In genomic region chr9:16642421-16643109, GRCh38 we compare ENCODE assay signal across 30 cellular contexts.
DNase-seq lines count a peak whose midpoint lies in the region; ATAC-seq, FAIRE-seq and TF ChIP-seq lines count a peak whose summit lies in the region.
"Had no signal": no experiment of that assay in that cellular context is flagged by ENCODE, and none has a peak within 500 bp of the region (broad histone marks: within the 10 kb centered on the region; RNA-seq: fewer than 3 reads in every experiment).

No MANE protein-coding gene starts in this region.

- no peak overlapping the region for H2BK15ac ChIP-seq in H1 (ENCODE audit: low read length)

- TF ChIP-seq CTCF in SK-N-SH (IDR thresholded peaks at IDR 0.05) = no peak
- no peak for TF ChIP-seq CTCF in H1 (IDR thresholded peaks at IDR 0.05; ENCODE audit: control extremely low read depth in 1 of 3, insufficient read depth in 1 of 3, low read depth in 1 of 3, low read length in 3 of 3)
- no peak for TF ChIP-seq CTCF in osteoblast (IDR thresholded peaks at IDR 0.05; ENCODE audit: extremely low read depth, low read depth, low read length)

- no peak for ATAC-seq in SK-N-SH treated with all-trans-retinoic acid at 6 μM for 48 hours
- no peak for ATAC-seq in GM18907 (IDR thresholded peaks at IDR 0.05; ENCODE audit: unreplicated experiment)
- ATAC-seq: activated CD4-positive, CD25-positive, alpha-beta regulatory T cell treated with anti-CD3 and anti-CD28 coated beads, Interleukin-2, amount 50 U/mL, for 24 hours; pancreas had no signal

- H3K9me2 ChIP-seq in SK-N-SH = no peaks in the 10 kb centered on the region

- H3K23me2 ChIP-seq in H1 (ENCODE audit: low read depth, low read length) = peaks cover 3% of the 10 kb centered on the region; the same call in 1 of the 2 replicates

- H3K79me2 ChIP-seq in SK-N-SH (ENCODE audit: insufficient read depth) = peaks cover 40% of the 10 kb centered on the region; the same call in 1 of the 2 replicates
- 0 out of 4 replicates have a peak, but pooled peaks cover 0 to 4% of the 10 kb centered on the region in 2 experiments for H3K79me2 ChIP-seq in H1 (ENCODE audit: control insufficient read depth in 1 of 2, insufficient read depth in 2 of 2, low read length in 2 of 2)
- H3K79me2 ChIP-seq in osteoblast (ENCODE audit: insufficient read depth, low read length) = peaks cover 51% of the 10 kb centered on the region

- H3K56ac ChIP-seq in H1 (replicated peaks; ENCODE audit: insufficient read length, low read depth, low read length) = no peak overlapping the region

- no peaks in the 10 kb centered on the region for H4K20me1 ChIP-seq in SK-N-SH (ENCODE audit: insufficient read depth)
- H4K20me1 ChIP-seq in H1 (replicated peaks in 1 of 2; ENCODE audit: control insufficient read depth in 1 of 2, insufficient read depth in 2 of 2, low read length in 2 of 2) = no peaks in the 10 kb centered on the region
- no peaks in the 10 kb centered on the region for H4K20me1 ChIP-seq in osteoblast (ENCODE audit: insufficient read depth, low read length)

- H2AFZ ChIP-seq in SK-N-SH (ENCODE audit: low read depth) (no peak overlapping the region), H1 (ENCODE audit: low read length) (no peak overlapping the region), osteoblast (ENCODE audit: low read length) (no peak overlapping the region)

- H4K5ac ChIP-seq in H1 (ENCODE audit: insufficient read length, low read depth, low read length) = no peak overlapping the region

- H3F3A ChIP-seq in SK-N-SH (replicated peaks; ENCODE audit: insufficient read depth) = peaks cover 9% of the 10 kb centered on the region

- H3K9me3 ChIP-seq in SK-N-SH (no peaks in the 10 kb centered on the region), H1 (ENCODE audit: insufficient read depth in 2 of 2, low read depth in 1 of 2, low read length in 1 of 2) (no peaks in the 10 kb centered on the region), osteoblast (ENCODE audit: low read depth, low read length) (no peaks in the 10 kb centered on the region)
- H3K9me3 ChIP-seq: ascending aorta, esophagus muscularis mucosa, pancreas, suprapubic skin had no signal

- H3K18ac ChIP-seq in H1 (ENCODE audit: extremely low read depth, low read length) = no peak overlapping the region

- no peak overlapping the region for H2BK120ac ChIP-seq in H1 (replicated peaks; ENCODE audit: low read depth, low read length)

- no peak for FAIRE-seq in H1 (lab: Jason Lieb, UNC)
- FAIRE-seq: pancreas, TTC549 had no signal

- POLR2A ChIA-PET in SK-N-SH (lab: Yijun Ruan, JAX) (no interaction called here), H1 (lab: Charles Lee; ENCODE audit: partially characterized antibody) (interaction anchor here (1.0 to 1.2 kb wide), 2 partner anchors 10 to 200 kb away, joined by 3 read pairs; no protein-coding TSS in a partner anchor)

- H3K36me3 ChIP-seq in SK-N-SH (replicated peaks in 1 of 2; ENCODE audit: control insufficient read depth in 1 of 2, insufficient read depth in 2 of 2, low read length in 1 of 2) (peaks cover 0 to 11% of the 10 kb centered on the region in 2 experiments), H1 (ENCODE audit: control insufficient read depth in 2 of 4, insufficient read depth in 4 of 4, low read length in 3 of 4) (no peaks in the 10 kb centered on the region), osteoblast (ENCODE audit: insufficient read depth, low read length) (no peaks in the 10 kb centered on the region)
- H3K36me3 ChIP-seq: ascending aorta, esophagus muscularis mucosa, pancreas, suprapubic skin had no signal

- no peak overlapping the region for H3K14ac ChIP-seq in H1 (ENCODE audit: insufficient read length)

- H2BK20ac ChIP-seq in H1 (ENCODE audit: low read length) = no peak overlapping the region

- WGBS in SK-N-SH (ENCODE audit: low lambda C conversion rate) = 71% methylated on average over 2 of the region's 2 CpGs
- WGBS in H1 (ENCODE audit: extremely low coverage in 1 of 2, insufficient coverage in 1 of 2, insufficient read length in 1 of 2, insufficient replicate concordance in 2 of 2, low coverage in 1 of 2, low lambda C conversion rate in 2 of 2, missing lambda C conversion rate in 1 of 2), 2 experiments = 94% methylated on average over 2 of the region's 2 CpGs; no CpG with 5 or more reads in 1 of the 2 experiments

- H2BK12ac ChIP-seq in H1 (ENCODE audit: low read depth, low read length) = no peak overlapping the region

- TF ChIP-seq EP300 in SK-N-SH (IDR thresholded peaks at IDR 0.05; ENCODE audit: borderline replicate concordance in 1 of 2, low read depth in 1 of 2, low read length in 1 of 2) (no peak), H1 (IDR thresholded peaks at IDR 0.05; ENCODE audit: borderline replicate concordance in 1 of 2, low read depth in 2 of 2, low read length in 2 of 2) (no peak)

- no peaks in the 10 kb centered on the region for H3K79me1 ChIP-seq in H1 (ENCODE audit: low read depth, low read length)

- DNase-seq in SK-N-SH = no peak
- peak; percentile 46 for DNase-seq in NCI-H69 (lab: John Stamatoyannopoulos, UW)
- no peak for DNase-seq in H1 (ENCODE audit: low read depth in 1 of 2, low spot score in 2 of 2)
- DNase-seq in osteoblast (ENCODE audit: insufficient read length, low spot score, missing footprints) = no peak
- no peak for DNase-seq in NCI-H2171 (lab: John Stamatoyannopoulos, UW)
- no peak for DNase-seq in cerebellar nuclear complex (lab: John Stamatoyannopoulos, UW)
- DNase-seq: activated CD4-positive, alpha-beta T cell treated with anti-CD3 and anti-CD28 coated beads, Interleukin-2, amount 50 U/mL, for 48 hours; activated gamma-delta T cell treated with Interleukin-2 at 50 U/mL for 16 hours; activated naive CD8-positive, alpha-beta T cell treated with anti-CD3 and anti-CD28 coated beads, Interleukin-2, amount 10 ng/mL, durations not matched to agents 7 days and 5 days; activated T-cell treated with anti-CD3 and anti-CD28 coated beads, Interleukin-2, amount 50 U/mL, for 48 hours; C1 segment of cervical spinal cord; COR-L47; endodermal cell; H9; hypothalamus; left cardiac atrium; NCI-H146; NCI-H345; pancreas; stimulated activated naive CD4-positive, alpha-beta T cell treated with Interleukin-2 at 50 U/mL for 16 hours had no signal

- no peak for TF ChIP-seq POLR2A in H1 (IDR thresholded peaks at IDR 0.05; ENCODE audit: control extremely low read depth in 1 of 2, low read depth in 2 of 2, low read length in 2 of 2)

- no peak overlapping the region for H4K91ac ChIP-seq in H1 (replicated peaks; ENCODE audit: insufficient read length, low read length)

- H2AK5ac ChIP-seq in H1 (ENCODE audit: low read depth, low read length) = no peak overlapping the region

- peaks cover 0 to 3% of the 10 kb centered on the region in 2 experiments; a peak in 1 of 4 replicates for H3K4me1 ChIP-seq in SK-N-SH (ENCODE audit: control insufficient read depth in 1 of 2, insufficient read depth in 2 of 2, low read depth in 1 of 2, low read length in 1 of 2)
- H3K4me1 ChIP-seq in H1 (replicated peaks in 1 of 4; ENCODE audit: control insufficient read depth in 3 of 4, insufficient read depth in 4 of 4, low read length in 3 of 4) = peaks cover 0 to 8% (median 4%) of the 10 kb centered on the region in 4 experiments; a peak in 4 of 7 replicates
- peaks cover 10% of the 10 kb centered on the region for H3K4me1 ChIP-seq in osteoblast (ENCODE audit: insufficient read depth, low read length)
- H3K4me1 ChIP-seq: ascending aorta, pancreas had no signal

- H3K9ac ChIP-seq in SK-N-SH (no peak overlapping the region), H1 (replicated peaks in 1 of 4; ENCODE audit: extremely low read depth in 1 of 4, low read depth in 3 of 4, low read length in 3 of 4) (no peak overlapping the region)

- H3K23ac ChIP-seq in H1 (ENCODE audit: insufficient read length) = peak overlapping the region; percentile 38

- no peak overlapping the region for H3K27ac ChIP-seq in SK-N-SH (ENCODE audit: low read depth in 2 of 2, low read length in 1 of 2)
- H3K27ac ChIP-seq in H1 (ENCODE audit: low read depth, low read length) = no peak overlapping the region
- peak overlapping the region; percentile 6 for H3K27ac ChIP-seq in osteoblast (ENCODE audit: low read depth, low read length)
- H3K27ac ChIP-seq: 22Rv1, ascending aorta, esophagus muscularis mucosa, pancreas, SK-N-MC, suprapubic skin had no signal

- TF ChIP-seq RAD21 in SK-N-SH (IDR thresholded peaks at IDR 0.05; ENCODE audit: low read length) = no peak
- TF ChIP-seq RAD21 in H1 (IDR thresholded peaks at IDR 0.05 in 1 of 2, conservative IDR thresholded peaks at IDR 0.05 in 1 of 2; ENCODE audit: low read depth in 2 of 2, low read length in 2 of 2) = no peak

- CTCF ChIA-PET in SK-N-SH (lab: Yijun Ruan, JAX) = interaction anchor here (1.1 kb wide), 1 partner anchor 22 kb away, joined by 3 read pairs; no protein-coding TSS in a partner anchor
- CTCF ChIA-PET in H1 (lab: Charles Lee; ENCODE audit: partially characterized antibody) = no interaction called here

- H3K27me3 ChIP-seq in SK-N-SH (ENCODE audit: insufficient read depth) = no peaks in the 10 kb centered on the region
- no peaks in the 10 kb centered on the region for H3K27me3 ChIP-seq in H1 (replicated peaks in 1 of 4; ENCODE audit: control insufficient read depth in 3 of 4, extremely low read depth in 1 of 4, insufficient read depth in 3 of 4, low read length in 3 of 4)
- no peaks in the 10 kb centered on the region for H3K27me3 ChIP-seq in osteoblast (ENCODE audit: insufficient read depth, low read length)
- H3K27me3 ChIP-seq: ascending aorta, esophagus muscularis mucosa, pancreas, suprapubic skin had no signal

- no peak overlapping the region for H2BK5ac ChIP-seq in H1 (ENCODE audit: low read depth, low read length)

- H4K8ac ChIP-seq in H1 (ENCODE audit: extremely low read depth, insufficient read depth, low read length) = no peak overlapping the region

- no peak overlapping the region for H3K4ac ChIP-seq in H1 (replicated peaks; ENCODE audit: insufficient read length, low read depth, low read length)

- H3K4me3 ChIP-seq in SK-N-SH (ENCODE audit: low read depth in 2 of 2, low read length in 1 of 2) (no peak overlapping the region), H1 (ENCODE audit: extremely low read depth in 1 of 4, insufficient read depth in 2 of 4, low read depth in 3 of 4, low read length in 4 of 4) (no peak overlapping the region), osteoblast (ENCODE audit: insufficient read depth, low read length) (no peak overlapping the region)
- H3K4me3 ChIP-seq: ascending aorta, esophagus muscularis mucosa, pancreas, SK-N-MC, smooth muscle cell, suprapubic skin had no signal

- H3K4me2 ChIP-seq in SK-N-SH = peak overlapping the region; percentile 1; the same call in 1 of the 2 replicates
- no peak overlapping the region for H3K4me2 ChIP-seq in H1 (ENCODE audit: insufficient read depth in 1 of 2, low read depth in 2 of 2, low read length in 2 of 2)
- peak overlapping the region; percentile 54 for H3K4me2 ChIP-seq in osteoblast (ENCODE audit: insufficient read depth, low read length)
- H3K4me2 ChIP-seq: smooth muscle cell had no signal

TF ChIP-seq in SK-N-SH, 30 proteins besides CTCF, POLR2A, EP300 and RAD21:
- no peak for TF ChIP-seq GABPA (IDR thresholded peaks at IDR 0.05; ENCODE audit: low read depth)

TF ChIP-seq in SK-N-SH treated with all-trans-retinoic acid at 6 μM for 48 hours, 23 proteins besides CTCF, POLR2A, EP300 and RAD21 (continues in another document):
- TF ChIP-seq ZFP3 (CRISPR knock-in tag; IDR thresholded peaks at IDR 0.05) = no peak
- TF ChIP-seq OSR1 (CRISPR knock-in tag; IDR thresholded peaks at IDR 0.05) = no peak
- no peak for TF ChIP-seq ZNF8 (CRISPR knock-in tag; IDR thresholded peaks at IDR 0.05)

TF ChIP-seq in H1, 55 proteins besides CTCF, POLR2A, EP300 and RAD21 (continues in another document):
- no peak for TF ChIP-seq EZH2 (IDR thresholded peaks at IDR 0.05; ENCODE audit: low read depth, low read length, severe bottlenecking)

Comparison
In these comparisons a context has a peak if more than half of its experiments do, and no peak if none do; other contexts are left out.
1. H3K4me2 ChIP-seq: peak in SK-N-SH (single experiment) and osteoblast (single experiment); none in H1 (0 of 2).